ENCODE assay signal across 26 cellular contexts in genomic region chr18:67615876-67616275, GRCh38.
"Had no signal": no experiment of that assay in that cellular context is flagged by ENCODE, and none has a peak within 500 bp of the region (broad histone marks: within the 10 kb centered on the region; RNA-seq: fewer than 3 reads in every experiment).

No MANE protein-coding gene starts in this region.

- H3K4me1 ChIP-seq: colonic mucosa, esophagus squamous epithelium, foreskin keratinocyte, gastroesophageal sphincter, heart left ventricle, left lung, lower lobe of right lung had no signal

- H2AFZ ChIP-seq: hepatocyte had no signal

- H3K36me3 ChIP-seq: colonic mucosa, esophagus squamous epithelium, gastroesophageal sphincter, heart left ventricle, left lung, lower lobe of right lung had no signal

- DNase-seq: colonic mucosa; cortex of kidney; effector CD8-positive, alpha-beta T cell; effector memory CD8-positive, alpha-beta T cell; endodermal cell; erythroblast; esophagus squamous epithelium; foreskin keratinocyte; heart left ventricle; hypothalamus; immature natural killer cell; islet precursor cell; kidney; kidney glomerular epithelial cell; left cardiac atrium; left lung; left ventricle myocardium superior; lower lobe of right lung; mesenchymal stem cell; mucosa of descending colon; naive B cell; naive thymus-derived CD8-positive, alpha-beta T cell had no signal

- H3K9me3 ChIP-seq: colonic mucosa, esophagus squamous epithelium, gastroesophageal sphincter, left lung, lower lobe of right lung, mucosa of descending colon had no signal

- H3K79me2 ChIP-seq: hepatocyte had no signal

- H3K27me3 ChIP-seq: colonic mucosa, esophagus squamous epithelium, foreskin keratinocyte, gastroesophageal sphincter, heart left ventricle, hepatocyte, left lung had no signal

- ATAC-seq: effector memory CD8-positive, alpha-beta T cell; esophagus mucosa; foreskin keratinocyte; gastroesophageal sphincter; heart left ventricle; left cardiac atrium; left lung; left ventricle myocardium superior; lower lobe of right lung; mucosa of descending colon; naive thymus-derived CD8-positive, alpha-beta T cell had no signal

- H3K4me3 ChIP-seq: colonic mucosa, esophagus squamous epithelium, gastroesophageal sphincter, heart left ventricle, hepatocyte, left lung, lower lobe of right lung, mucosa of descending colon had no signal

- H3K4me2 ChIP-seq: hepatocyte had no signal

- H3K27ac ChIP-seq: colonic mucosa, epithelial cell of prostate, esophagus squamous epithelium, foreskin keratinocyte, gastroesophageal sphincter, heart left ventricle, hepatocyte, left lung, lower lobe of right lung had no signal
